Comparison of ENCODE assay signal across 14 cellular contexts in the genomic region with DNA sequence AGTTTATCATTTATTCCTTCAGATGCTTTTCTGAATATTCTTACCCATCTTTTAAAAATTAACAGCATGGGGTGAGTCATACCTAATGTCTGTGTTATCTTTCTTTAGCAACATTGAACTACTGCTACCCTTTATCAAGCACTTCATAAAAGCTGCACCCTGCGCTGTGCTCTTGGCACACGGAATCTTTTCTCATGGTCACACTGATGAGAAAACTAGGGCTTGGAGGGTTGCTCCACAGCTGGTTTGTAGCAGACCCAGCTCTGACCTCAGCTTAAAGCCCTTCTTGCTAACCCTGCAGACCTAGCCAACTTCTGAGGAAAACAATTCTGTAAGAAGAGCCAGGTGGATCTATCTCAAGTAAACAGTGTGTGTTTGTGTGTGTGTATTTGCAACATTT.
DNase-seq lines count a peak whose midpoint lies in the region; ATAC-seq and TF ChIP-seq lines count a peak whose summit lies in the region.
"Had no signal": no experiment of that assay in that cellular context is flagged by ENCODE, and none has a peak within 500 bp of the region (broad histone marks: within the 10 kb centered on the region; RNA-seq: fewer than 3 reads in every experiment).

No MANE protein-coding gene starts in this region.

- intact Hi-C loops in adrenal gland (cut with DNase I), result loop anchor here in 1 of 2 donors (5.0 kb wide), 1 partner anchor 101 kb away; no protein-coding TSS in a partner anchor

- 24 to 34% (median 32%) methylated on average over 2 of the region's 2 CpGs for WGBS in adrenal gland, 4 donors

- no peaks in the 10 kb centered on the region for H4K20me1 ChIP-seq in BLaER1

- TF ChIP-seq POLR2A in adrenal gland (IDR thresholded peaks at IDR 0.05), result no peak

- H3K4me1 ChIP-seq in BLaER1 (peaks cover 67% of the 10 kb centered on the region), adrenal gland (replicated peaks in 1 of 2) (peaks cover 34 to 82% of the 10 kb centered on the region in 2 donors)

- H3K36me3 ChIP-seq in BLaER1 (peaks cover 59% of the 10 kb centered on the region), adrenal gland (replicated peaks in 1 of 2) (peaks cover 0 to 14% of the 10 kb centered on the region in 2 donors)

- H3K4me2 ChIP-seq in BLaER1, result peak overlapping the region; percentile 55; the same call in 1 of the 2 replicates

- TF ChIP-seq CTCF in adrenal gland (IDR thresholded peaks at IDR 0.05) (no peak), fibroblast of pulmonary artery (IDR thresholded peaks at IDR 0.05; ENCODE audit: low read length, missing control alignments) (no peak)

- H3K9me3 ChIP-seq in BLaER1 (no peaks in the 10 kb centered on the region), adrenal gland (replicated peaks in 1 of 3) (no peaks in the 10 kb centered on the region)

- no peak for ATAC-seq in GM19324 (IDR thresholded peaks at IDR 0.05; ENCODE audit: low FRiP score, unreplicated experiment)
- no peak for ATAC-seq in HG02970 (IDR thresholded peaks at IDR 0.05; ENCODE audit: low FRiP score, unreplicated experiment)
- ATAC-seq: Panc1, T-helper 17 cell had no signal

- no peaks in the 10 kb centered on the region for H3K27me3 ChIP-seq in BLaER1
- H3K27me3 ChIP-seq in adrenal gland, result no peaks in the 10 kb centered on the region

- H3K4me3 ChIP-seq in BLaER1 (no peak overlapping the region), adrenal gland (no peak overlapping the region), fibroblast of pulmonary artery (replicated peaks; ENCODE audit: low read depth, low read length) (no peak overlapping the region)

- H3K27ac ChIP-seq in BLaER1 (no peak overlapping the region), adrenal gland (peak overlapping the region; percentile 37 to 86 (median 79))

- H3K9ac ChIP-seq in BLaER1, result no peak overlapping the region

- DNase-seq in adrenal gland (peak in 6 of 7 donors; percentile 80 to 91 (median 89)), fibroblast of pulmonary artery (ENCODE audit: low read depth) (peak; percentile 77), renal cortical epithelial cell (ENCODE audit: low read depth) (peak; percentile 18), RPMI8226 (no peak), EL (no peak)
- DNase-seq: activated CD4-positive, alpha-beta T cell treated with anti-CD3 and anti-CD28 coated beads for 48 hours; activated T-cell treated with anti-CD3 and anti-CD28 coated beads, Interleukin-2, amount 50 U/mL, for 24 hours; occipital lobe; stimulated activated CD4-positive, alpha-beta T cell treated with anti-CD3 and anti-CD28 coated beads, Interleukin-15, amount 100 ng/mL, for 24 hours; T-helper 17 cell had no signal

Comparison
In these comparisons a context has a peak if more than half of its experiments do, and no peak if none do; other contexts are left out.
1. DNase-seq: peak in adrenal gland (6 of 7), fibroblast of pulmonary artery (single experiment) and renal cortical epithelial cell (single experiment); none in RPMI8226 (single experiment) and EL (single experiment).